Comparison of ENCODE assay signal across 15 cellular contexts in genomic region chr5:66247176-66247960, GRCh38.
DNase-seq lines count a peak whose midpoint lies in the region; ATAC-seq, FAIRE-seq and TF ChIP-seq lines count a peak whose summit lies in the region.
"Had no signal": no experiment of that assay in that cellular context is flagged by ENCODE, and none has a peak within 500 bp of the region (broad histone marks: within the 10 kb centered on the region; RNA-seq: fewer than 3 reads in every experiment).

No MANE protein-coding gene starts in this region.

- DNase-seq in SIG-M5 treated with dmso at 0.1 percent for 504 hours (lab: John Stamatoyannopoulos, UW; ENCODE audit: unreplicated experiment) (peak; percentile 39), SIG-M5 (lab: John Stamatoyannopoulos, UW) (no peak), RWPE1 (ENCODE audit: low spot score) (peak; percentile 89), fibroblast of gingiva (ENCODE audit: low read depth) (peak; percentile 79), smooth muscle cell of the brain vasculature (ENCODE audit: low read depth, low spot score) (peak; percentile 31), D721Med (ENCODE audit: insufficient read length, low spot score) (no peak), ureter (ENCODE audit: low spot score) (no peak)
- DNase-seq in activated CD8-positive, alpha-beta T cell treated with anti-CD3 and anti-CD28 coated beads for 36 hours, result no peak
- DNase-seq: erythroblast, KG1, left cardiac atrium, NCI-H69 had no signal

- no peaks in the 10 kb centered on the region for H3K9me3 Mint-ChIP-seq in activated CD8-positive, alpha-beta T cell treated with anti-CD3 and anti-CD28 coated beads for 36 hours
- H3K9me3 Mint-ChIP-seq: neural crest cell; stimulated activated memory B cell treated with anti-CD40 and anti-IgM and Interleukin-4, amounts not matched to agents 10 μg/mL and 1 μg/mL and 100 μg/mL, for 72 hours had no signal

- TF ChIP-seq CTCF in RWPE1 (conservative IDR thresholded peaks at IDR 0.05; ENCODE audit: low read depth) (no peak), D721Med (IDR thresholded peaks at IDR 0.05; ENCODE audit: insufficient read depth, missing control alignments) (no peak)
- TF ChIP-seq CTCF in activated CD8-positive, alpha-beta T cell treated with anti-CD3 and anti-CD28 coated beads for 36 hours (IDR thresholded peaks at IDR 0.05), result no peak

- no peak overlapping the region for H3K4me3 Mint-ChIP-seq in activated CD8-positive, alpha-beta T cell treated with anti-CD3 and anti-CD28 coated beads for 36 hours
- H3K4me3 Mint-ChIP-seq: neural crest cell; stimulated activated memory B cell treated with anti-CD40 and anti-IgM and Interleukin-4, amounts not matched to agents 10 μg/mL and 1 μg/mL and 100 μg/mL, for 72 hours had no signal

- no peak for FAIRE-seq in D721Med (lab: Jason Lieb, UNC)
- FAIRE-seq: G401.6 had no signal

- H3K27ac Mint-ChIP-seq in activated CD8-positive, alpha-beta T cell treated with anti-CD3 and anti-CD28 coated beads for 36 hours, result no peak overlapping the region
- H3K27ac Mint-ChIP-seq: stimulated activated memory B cell treated with anti-CD40 and anti-IgM and Interleukin-4, amounts not matched to agents 10 μg/mL and 1 μg/mL and 100 μg/mL, for 72 hours had no signal

- no peak for ATAC-seq in activated CD8-positive, alpha-beta T cell treated with anti-CD3 and anti-CD28 coated beads for 36 hours
- ATAC-seq: stimulated activated memory B cell treated with anti-CD40 and anti-IgM and Interleukin-4, amounts not matched to agents 10 μg/mL and 1 μg/mL and 100 μg/mL, for 72 hours had no signal

- intact Hi-C loops in activated CD8-positive, alpha-beta T cell treated with anti-CD3 and anti-CD28 coated beads for 36 hours (cut with micrococcal nuclease), result no loop called here

- no peaks in the 10 kb centered on the region for H3K4me1 Mint-ChIP-seq in activated CD8-positive, alpha-beta T cell treated with anti-CD3 and anti-CD28 coated beads for 36 hours (ENCODE audit: low read depth)
- H3K4me1 Mint-ChIP-seq: stimulated activated memory B cell treated with anti-CD40 and anti-IgM and Interleukin-4, amounts not matched to agents 10 μg/mL and 1 μg/mL and 100 μg/mL, for 72 hours had no signal

- H3K36me3 Mint-ChIP-seq in activated CD8-positive, alpha-beta T cell treated with anti-CD3 and anti-CD28 coated beads for 36 hours (ENCODE audit: low read depth), result no peaks in the 10 kb centered on the region
- H3K36me3 Mint-ChIP-seq: stimulated activated memory B cell treated with anti-CD40 and anti-IgM and Interleukin-4, amounts not matched to agents 10 μg/mL and 1 μg/mL and 100 μg/mL, for 72 hours had no signal

- CTCF ChIA-PET in RWPE1 (lab: Yijun Ruan, JAX), result no interaction called here
- CTCF ChIA-PET in activated CD8-positive, alpha-beta T cell treated with anti-CD3 and anti-CD28 coated beads for 36 hours (lab: Charles Lee), result no interaction called here

- POLR2A ChIA-PET in RWPE1 (lab: Yijun Ruan, JAX; ENCODE audit: low non-redundant PET), result no interaction called here
- POLR2A ChIA-PET in activated CD8-positive, alpha-beta T cell treated with anti-CD3 and anti-CD28 coated beads for 36 hours (lab: Charles Lee), result no interaction called here

- no peaks in the 10 kb centered on the region for H3K27me3 Mint-ChIP-seq in activated CD8-positive, alpha-beta T cell treated with anti-CD3 and anti-CD28 coated beads for 36 hours
- H3K27me3 Mint-ChIP-seq: stimulated activated memory B cell treated with anti-CD40 and anti-IgM and Interleukin-4, amounts not matched to agents 10 μg/mL and 1 μg/mL and 100 μg/mL, for 72 hours had no signal

- no peak overlapping the region for H3K27ac ChIP-seq in RWPE1

Comparison
In these comparisons a context has a peak if more than half of its experiments do, and no peak if none do; other contexts are left out.
1. DNase-seq: peak in SIG-M5 treated with dmso at 0.1 percent for 504 hours (single experiment), RWPE1 (single experiment), fibroblast of gingiva (single experiment) and smooth muscle cell of the brain vasculature (single experiment); none in SIG-M5 (single experiment), D721Med (single experiment), activated CD8-positive, alpha-beta T cell treated with anti-CD3 and anti-CD28 coated beads for 36 hours (single experiment) and ureter (single experiment).